ENCODE assay signal across 8 cellular contexts in genomic region chr3:153513236-153513635, GRCh38.
DNase-seq lines count a peak whose midpoint lies in the region; TF ChIP-seq lines count a peak whose summit lies in the region.

No MANE protein-coding gene starts in this region.

- DNase-seq in AG04450 (ENCODE audit: low read depth, low spot score) = no peak
- DNase-seq in PC-9 = no peak
- peak in 1 of 2 donors; percentile 10 for DNase-seq in foreskin fibroblast
- DNase-seq in nucleus accumbens (lab: John Stamatoyannopoulos, UW) = no peak
- DNase-seq in NCI-H2081 (lab: John Stamatoyannopoulos, UW) = no peak
- DNase-seq in NCI-H2196 (lab: John Stamatoyannopoulos, UW; ENCODE audit: unreplicated experiment) = no peak
- DNase-seq in cortex of kidney (lab: John Stamatoyannopoulos, UW) = no peak

- no peak overlapping the region for H3K27ac ChIP-seq in AG04450 (ENCODE audit: low read depth, low read length)
- H3K27ac ChIP-seq in PC-9 = no peak overlapping the region

- H3F3A ChIP-seq in PC-9 (ENCODE audit: insufficient read depth, low read depth) = no peaks in the 10 kb centered on the region

- H4K20me1 ChIP-seq in PC-9 (ENCODE audit: insufficient read depth) = no peaks in the 10 kb centered on the region

- POLR2A ChIA-PET in AG04450 (lab: Yijun Ruan, JAX) (no interaction called here), PC-9 (lab: Charles Lee; ENCODE audit: unreplicated experiment) (no interaction called here)

- H3K27me3 ChIP-seq in AG04450 (ENCODE audit: control insufficient read depth, insufficient read depth, low read length) (no peaks in the 10 kb centered on the region), PC-9 (ENCODE audit: insufficient read depth, low read depth) (no peaks in the 10 kb centered on the region)

- no peaks in the 10 kb centered on the region for H3K36me3 ChIP-seq in PC-9 (ENCODE audit: low read depth)

- no peak overlapping the region for H3K4me3 ChIP-seq in AG04450 (ENCODE audit: low read depth, low read length)
- H3K4me3 ChIP-seq in PC-9 = no peak overlapping the region
- no peak overlapping the region for H3K4me3 ChIP-seq in foreskin fibroblast (ENCODE audit: low read depth in 1 of 2, low read length in 2 of 2)

- no peak overlapping the region for H3K4me2 ChIP-seq in PC-9

- no peaks in the 10 kb centered on the region for H3K4me1 ChIP-seq in PC-9 (replicated peaks; ENCODE audit: insufficient read depth)

- intact Hi-C loops in PC-9 (cut with micrococcal nuclease; ENCODE audit: unreplicated experiment) = no loop called here

- no peaks in the 10 kb centered on the region for H3K79me2 ChIP-seq in PC-9 (ENCODE audit: low read depth)

- H3K9me3 ChIP-seq in AG04450 (ENCODE audit: control insufficient read depth, insufficient read depth, low read length) = no peaks in the 10 kb centered on the region; the same call in 1 of the 2 replicates
- H3K9me3 ChIP-seq in PC-9 (ENCODE audit: insufficient read depth, low read depth) = peaks cover 13% of the 10 kb centered on the region

- CTCF ChIA-PET in AG04450 (lab: Charles Lee) = interaction anchor here (0.6 kb wide), 1 partner anchor 170 kb away, joined by 7 read pairs; no protein-coding TSS in a partner anchor
- CTCF ChIA-PET in PC-9 (lab: Charles Lee) = no interaction called here

- peaks cover 5% of the 10 kb centered on the region; the same call in 1 of the 2 replicates for H3K9me2 ChIP-seq in PC-9 (ENCODE audit: insufficient read depth)

- BruUV-seq in PC-9 (replicated peaks; lab: Mats Ljungman, UMichigan) = no TSS peak

- peak; percentile 33 for TF ChIP-seq CTCF in AG04450 (IDR thresholded peaks at IDR 0.05; ENCODE audit: low read depth, low read length)
- peak; percentile 31; the same call in 1 of the 3 replicates for TF ChIP-seq CTCF in GM12872 (IDR thresholded peaks at IDR 0.05; ENCODE audit: insufficient read depth, low read depth, low read length)
- TF ChIP-seq CTCF in PC-9 (conservative IDR thresholded peaks at IDR 0.05) = peak; percentile 63
- peak; percentile 27 for TF ChIP-seq CTCF in foreskin fibroblast (IDR thresholded peaks at IDR 0.05; ENCODE audit: low read depth, low read length)

- peak overlapping the region; percentile 47; the same call in 1 of the 2 replicates for H2AFZ ChIP-seq in PC-9
